ENCODE assay signal across 1 cellular context in genomic region chr22:40624770-40625169, GRCh38.
TF ChIP-seq lines count a peak whose summit lies in the region.

No MANE protein-coding gene starts in this region.

TF ChIP-seq in A549, 52 proteins besides CTCF, POLR2A, EP300 and RAD21 (continued from another document):
- TF ChIP-seq, protein P1, sequence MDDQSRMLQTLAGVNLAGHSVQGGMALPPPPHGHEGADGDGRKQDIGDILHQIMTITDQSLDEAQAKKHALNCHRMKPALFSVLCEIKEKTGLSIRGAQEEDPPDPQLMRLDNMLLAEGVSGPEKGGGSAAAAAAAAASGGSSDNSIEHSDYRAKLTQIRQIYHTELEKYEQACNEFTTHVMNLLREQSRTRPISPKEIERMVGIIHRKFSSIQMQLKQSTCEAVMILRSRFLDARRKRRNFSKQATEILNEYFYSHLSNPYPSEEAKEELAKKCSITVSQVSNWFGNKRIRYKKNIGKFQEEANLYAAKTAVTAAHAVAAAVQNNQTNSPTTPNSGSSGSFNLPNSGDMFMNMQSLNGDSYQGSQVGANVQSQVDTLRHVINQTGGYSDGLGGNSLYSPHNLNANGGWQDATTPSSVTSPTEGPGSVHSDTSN (IDR thresholded peaks at IDR 0.05): no peak
- TF ChIP-seq HOXA7 (CRISPR knock-in tag; IDR thresholded peaks at IDR 0.05) (no peak), HMGXB4 (CRISPR knock-in tag; IDR thresholded peaks at IDR 0.05; ENCODE audit: borderline replicate concordance) (no peak)
